ENCODE assay signal across 8 cellular contexts in genomic region chr9:4923580-4924544, GRCh38.
DNase-seq lines count a peak whose midpoint lies in the region; ATAC-seq and TF ChIP-seq lines count a peak whose summit lies in the region.

No MANE protein-coding gene starts in this region.

- H3K4me3 ChIP-seq in adipocyte (ENCODE audit: low read length), result no peak overlapping the region

- peaks cover 5% of the 10 kb centered on the region for H3K27me3 ChIP-seq in adipocyte (replicated peaks; ENCODE audit: control insufficient read depth, insufficient read depth, low read length)

- H3K4me1 ChIP-seq in adipocyte (ENCODE audit: control insufficient read depth, insufficient read depth, low read length), result peaks cover 7% of the 10 kb centered on the region

- H3K36me3 ChIP-seq in adipocyte (ENCODE audit: control insufficient read depth, insufficient read depth, low read length, severe bottlenecking), result no peaks in the 10 kb centered on the region

- peak; percentile 74 for ATAC-seq in GM18498 (IDR thresholded peaks at IDR 0.05; ENCODE audit: unreplicated experiment)

- H3K9ac ChIP-seq in adipocyte (ENCODE audit: low read length), result no peak overlapping the region

- DNase-seq in AG09319 (ENCODE audit: extremely low read depth, low read depth) (no peak), KBM-7 (peak; percentile 54), adipocyte (ENCODE audit: low read depth) (peak; percentile 54), lung microvascular endothelial cell (ENCODE audit: low read depth in 2 of 2) (peak; percentile 52 to 67), NCI-H1048 (lab: John Stamatoyannopoulos, UW) (no peak), NK-92 (lab: John Stamatoyannopoulos, UW; ENCODE audit: unreplicated experiment) (no peak)
- no peak for DNase-seq in activated CD8-positive, alpha-beta memory T cell treated with anti-CD3 and anti-CD28 coated beads, Interleukin-2, amount 50 U/mL, for 4 hours

- in situ Hi-C loops in KBM-7 (cut with MboI; ENCODE audit: low pct_unique_long_range_greater_than_20kb, low sequenced_read_pairs), result no loop called here

- H3K9me3 ChIP-seq in adipocyte (ENCODE audit: control insufficient read depth, low read length), result no peaks in the 10 kb centered on the region

- peak; percentile 44 for TF ChIP-seq CTCF in AG09319 (IDR thresholded peaks at IDR 0.05; ENCODE audit: low read depth, low read length)

Comparison
In these comparisons a context has a peak if more than half of its experiments do, and no peak if none do; other contexts are left out.
1. DNase-seq: peak in KBM-7 (single experiment), adipocyte (single experiment) and lung microvascular endothelial cell (2 of 2); none in AG09319 (single experiment), NCI-H1048 (single experiment), NK-92 (single experiment) and activated CD8-positive, alpha-beta memory T cell treated with anti-CD3 and anti-CD28 coated beads, Interleukin-2, amount 50 U/mL, for 4 hours (single experiment).